ENCODE assay signal across 21 cellular contexts in genomic region chr9:21414220-21414940, GRCh38. TPM values are rescaled to one million over a fixed set of nuclear protein-coding genes. Genes with fewer than 3 reads are reported as not detected.
"Had no signal": no experiment of that assay in that cellular context is flagged by ENCODE, and none has a peak within 500 bp of the region (broad histone marks: within the 10 kb centered on the region; RNA-seq: fewer than 3 reads in every experiment).

No MANE protein-coding gene starts in this region.

- H3K4me3 ChIP-seq: adrenal gland had no signal

- H3K36me3 ChIP-seq: adrenal gland, WERI-Rb-1 had no signal

- H3K4me1 ChIP-seq: adrenal gland had no signal

- H3K27ac ChIP-seq: adrenal gland, WERI-Rb-1 had no signal

- ATAC-seq: PC-3 had no signal

- H3K9me3 ChIP-seq: adrenal gland had no signal

- DNase-seq: activated CD4-positive, alpha-beta memory T cell treated with anti-CD3 and anti-CD28 coated beads, Interleukin-2, amount 10 ng/mL, durations not matched to agents 7 days and 5 days; activated CD4-positive, alpha-beta T cell treated with anti-CD3 and anti-CD28 coated beads, Interleukin-2, amount 50 U/mL, for 1 hour; activated naive CD4-positive, alpha-beta T cell treated with anti-CD3 and anti-CD28 coated beads, Interleukin-2, amount 50 U/mL, for 16 hours; activated naive CD8-positive, alpha-beta T cell treated with anti-CD3 and anti-CD28 coated beads, Interleukin-2, amount 10 ng/mL, durations not matched to agents 7 days and 5 days; adrenal gland; cerebellar nuclear complex; NCI-H1092 treated with DMSO at 0.1 percent for 48 hours; NCI-H1417 treated with DMSO at 0.1 percent for 48 hours; NCI-H1694; NCI-H2029; NCI-H2107; NCI-H510A treated with DMSO at 0.1 percent for 48 hours; PC-3; SHP77 treated with DMSO at 0.1 percent for 48 hours; T-helper 9 cell; WERI-Rb-1 had no signal

RNA-seq across cellular contexts. Expression of gene IFNA8, which starts 5.5 kb away (rescaled TPM):
- total RNA-seq: activated CD4-positive, alpha-beta memory T cell treated with anti-CD3 and anti-CD28 coated beads, Interleukin-2, amount 10 ng/mL, durations not matched to agents 7 days and 5 days; activated CD4-positive, alpha-beta T cell treated with anti-CD3 and anti-CD28 coated beads for 36 hours; activated CD8-positive, alpha-beta memory T cell treated with anti-CD3 and anti-CD28 coated beads for 36 hours; activated naive CD8-positive, alpha-beta T cell treated with anti-CD3 and anti-CD28 coated beads, Interleukin-2, amount 10 ng/mL, durations not matched to agents 7 days and 5 days; adrenal gland; cardiac septum; MCF 10A; PC-3; SK-MEL-5 had no signal

RNA-seq across cellular contexts. Expression of gene IFNA1, which starts 25.9 kb away (rescaled TPM):
- total RNA-seq: activated CD4-positive, alpha-beta memory T cell treated with anti-CD3 and anti-CD28 coated beads, Interleukin-2, amount 10 ng/mL, durations not matched to agents 7 days and 5 days; activated CD4-positive, alpha-beta T cell treated with anti-CD3 and anti-CD28 coated beads for 36 hours; activated CD8-positive, alpha-beta memory T cell treated with anti-CD3 and anti-CD28 coated beads for 36 hours; activated naive CD8-positive, alpha-beta T cell treated with anti-CD3 and anti-CD28 coated beads, Interleukin-2, amount 10 ng/mL, durations not matched to agents 7 days and 5 days; adrenal gland; cardiac septum; MCF 10A; PC-3; SK-MEL-5 had no signal

RNA-seq across cellular contexts. Expression of gene IFNA2, which starts 29.2 kb away (rescaled TPM):
- total RNA-seq: activated CD4-positive, alpha-beta memory T cell treated with anti-CD3 and anti-CD28 coated beads, Interleukin-2, amount 10 ng/mL, durations not matched to agents 7 days and 5 days; activated CD4-positive, alpha-beta T cell treated with anti-CD3 and anti-CD28 coated beads for 36 hours; activated CD8-positive, alpha-beta memory T cell treated with anti-CD3 and anti-CD28 coated beads for 36 hours; activated naive CD8-positive, alpha-beta T cell treated with anti-CD3 and anti-CD28 coated beads, Interleukin-2, amount 10 ng/mL, durations not matched to agents 7 days and 5 days; adrenal gland; cardiac septum; MCF 10A; PC-3; SK-MEL-5 had no signal

RNA-seq across cellular contexts. Expression of gene IFNA13, which starts 46.5 kb away (rescaled TPM):
- total RNA-seq: activated CD4-positive, alpha-beta memory T cell treated with anti-CD3 and anti-CD28 coated beads, Interleukin-2, amount 10 ng/mL, durations not matched to agents 7 days and 5 days; activated CD4-positive, alpha-beta T cell treated with anti-CD3 and anti-CD28 coated beads for 36 hours; activated CD8-positive, alpha-beta memory T cell treated with anti-CD3 and anti-CD28 coated beads for 36 hours; activated naive CD8-positive, alpha-beta T cell treated with anti-CD3 and anti-CD28 coated beads, Interleukin-2, amount 10 ng/mL, durations not matched to agents 7 days and 5 days; adrenal gland; cardiac septum; MCF 10A; PC-3; SK-MEL-5 had no signal
